38 cellular contexts compared by ENCODE assay signal in genomic region chr17:43976956-43977837, GRCh38. TPM values are rescaled to one million over a fixed set of nuclear protein-coding genes. Genes with fewer than 3 reads are reported as not detected.
"Had no signal": no experiment of that assay in that cellular context is flagged by ENCODE, and none has a peak within 500 bp of the region (broad histone marks: within the 10 kb centered on the region; RNA-seq: fewer than 3 reads in every experiment).

No MANE protein-coding gene starts in this region.

- H3K36me3 Mint-ChIP-seq: activated naive CD4-positive, alpha-beta T cell treated with anti-CD3 and anti-CD28 coated beads, Interleukin-2, amount 50 U/mL, for 24 hours; activated naive CD8-positive, alpha-beta T cell treated with anti-CD3 and anti-CD28 coated beads, Interleukin-2, amount 10 ng/mL, durations not matched to agents 7 days and 5 days had no signal

- DNase-seq: activated B cell treated with CpG ODN at 0.5 μM for 24 hours; activated CD4-positive, alpha-beta T cell treated with anti-CD3 and anti-CD28 coated beads for 1 hour; activated CD4-positive, alpha-beta T cell treated with anti-CD3 and anti-CD28 coated beads for 48 hours; activated CD4-positive, alpha-beta T cell treated with anti-CD3 and anti-CD28 coated beads, Interleukin-2, amount 50 U/mL, for 4 hours; activated CD8-positive, alpha-beta T cell treated with anti-CD3 and anti-CD28 coated beads, Interleukin-2, amount 10 ng/mL, durations not matched to agents 7 days and 5 days; activated gamma-delta T cell; activated naive CD4-positive, alpha-beta T cell treated with Interleukin-2 at 50 U/mL for 16 hours; activated naive CD8-positive, alpha-beta T cell treated with anti-CD3 and anti-CD28 coated beads, Interleukin-2, amount 10 ng/mL, durations not matched to agents 7 days and 5 days; activated T-cell treated with anti-CD3 and anti-CD28 coated beads, Interleukin-2, amount 50 U/mL, for 24 hours; adrenal gland; body of pancreas; Kasumi-1; MG63; NCI-H1048; NCI-H1105 treated with DMSO at 0.1 percent for 48 hours; NCI-H1436 treated with DMSO at 0.1 percent for 48 hours; NCI-H1694 treated with DMSO at 0.1 percent for 48 hours; NCI-H2029; NCI-H2107; NCI-H2171; NCI-H510A; NCI-H526; NCI-H748 treated with DMSO at 0.1 percent for 48 hours; NK-92 treated with Interleukin-12 subunit alpha and Interleukin-12 subunit beta, amount 100 ng/mL, for 24 hours; PC-3; Peyer's patch; RPMI8226; SW 1271; T-helper 1 cell; T-helper 2 cell; T-helper 9 cell had no signal

- H3K4me1 Mint-ChIP-seq: activated B cell treated with CpG ODN at 0.5 μM for 24 hours; activated naive CD4-positive, alpha-beta T cell treated with anti-CD3 and anti-CD28 coated beads, Interleukin-2, amount 50 U/mL, for 24 hours; activated naive CD8-positive, alpha-beta T cell treated with anti-CD3 and anti-CD28 coated beads, Interleukin-2, amount 10 ng/mL, durations not matched to agents 7 days and 5 days had no signal

- ATAC-seq: activated CD8-positive, alpha-beta T cell treated with anti-CD3 and anti-CD28 coated beads, Interleukin-2, amount 10 ng/mL, durations not matched to agents 7 days and 5 days; body of pancreas; PC-3; Right ventricle myocardium inferior had no signal

- H3K27ac ChIP-seq: adrenal gland, body of pancreas, breast epithelium, Peyer's patch, VCaP had no signal

- H3K4me1 ChIP-seq: adrenal gland, body of pancreas, breast epithelium, Peyer's patch had no signal

- H3K9me3 ChIP-seq: adrenal gland, body of pancreas, breast epithelium, MG63, Peyer's patch had no signal

- H3K4me3 Mint-ChIP-seq: activated B cell treated with CpG ODN at 0.5 μM for 24 hours; activated CD8-positive, alpha-beta T cell treated with anti-CD3 and anti-CD28 coated beads, Interleukin-2, amount 10 ng/mL, durations not matched to agents 7 days and 5 days; activated naive CD4-positive, alpha-beta T cell treated with anti-CD3 and anti-CD28 coated beads, Interleukin-2, amount 50 U/mL, for 24 hours; activated naive CD8-positive, alpha-beta T cell treated with anti-CD3 and anti-CD28 coated beads, Interleukin-2, amount 10 ng/mL, durations not matched to agents 7 days and 5 days; activated T-cell treated with anti-CD3 and anti-CD28 coated beads, Interleukin-2, amount 50 U/mL, for 24 hours had no signal

- H3K27ac Mint-ChIP-seq: activated B cell treated with CpG ODN at 0.5 μM for 24 hours; activated CD8-positive, alpha-beta T cell treated with anti-CD3 and anti-CD28 coated beads, Interleukin-2, amount 10 ng/mL, durations not matched to agents 7 days and 5 days; activated naive CD4-positive, alpha-beta T cell treated with anti-CD3 and anti-CD28 coated beads, Interleukin-2, amount 50 U/mL, for 24 hours; activated naive CD8-positive, alpha-beta T cell treated with anti-CD3 and anti-CD28 coated beads, Interleukin-2, amount 10 ng/mL, durations not matched to agents 7 days and 5 days; activated T-cell treated with anti-CD3 and anti-CD28 coated beads, Interleukin-2, amount 50 U/mL, for 24 hours; activated T-helper 2 cell treated with anti-CD3 and anti-CD28 coated beads, Interferon-gamma antibody, Interleukin-2, Interleukin-4, amounts not matched to agents 10 μg/mL and 5 μg/mL and 100 μg/mL, durations not matched to agents 14 hours and 24 hours and 36 hours had no signal

- H3K36me3 ChIP-seq: adrenal gland, breast epithelium, MG63, Peyer's patch had no signal

- H3K4me3 ChIP-seq: adrenal gland, body of pancreas, breast epithelium, MG63, Peyer's patch had no signal

- FAIRE-seq: astrocyte had no signal

- H3K9me3 Mint-ChIP-seq: activated B cell treated with CpG ODN at 0.5 μM for 24 hours; activated naive CD4-positive, alpha-beta T cell treated with anti-CD3 and anti-CD28 coated beads, Interleukin-2, amount 50 U/mL, for 24 hours; activated naive CD8-positive, alpha-beta T cell treated with anti-CD3 and anti-CD28 coated beads, Interleukin-2, amount 10 ng/mL, durations not matched to agents 7 days and 5 days; activated T-cell treated with anti-CD3 and anti-CD28 coated beads, Interleukin-2, amount 50 U/mL, for 24 hours; activated T-helper 2 cell treated with anti-CD3 and anti-CD28 coated beads, Interferon-gamma antibody, Interleukin-2, Interleukin-4, amounts not matched to agents 10 μg/mL and 5 μg/mL and 100 μg/mL, durations not matched to agents 14 hours and 24 hours and 36 hours had no signal

RNA-seq across cellular contexts. Expression of gene PYY, which starts 23.5 kb away (rescaled TPM):
- total RNA-seq: activated B cell treated with CpG ODN at 0.5 μM for 24 hours; activated CD8-positive, alpha-beta T cell treated with anti-CD3 and anti-CD28 coated beads, Interleukin-2, amount 10 ng/mL, durations not matched to agents 7 days and 5 days; activated naive CD8-positive, alpha-beta T cell treated with anti-CD3 and anti-CD28 coated beads, Interleukin-2, amount 10 ng/mL, durations not matched to agents 7 days and 5 days; astrocyte; body of pancreas; cardiac septum; PC-3; Right ventricle myocardium inferior had no signal
- polyA plus RNA-seq: adrenal gland had no signal

RNA-seq across cellular contexts. Expression of gene PPY, which starts 34.9 kb away (rescaled TPM):
- total RNA-seq: activated B cell treated with CpG ODN at 0.5 μM for 24 hours; activated CD8-positive, alpha-beta T cell treated with anti-CD3 and anti-CD28 coated beads, Interleukin-2, amount 10 ng/mL, durations not matched to agents 7 days and 5 days; activated naive CD8-positive, alpha-beta T cell treated with anti-CD3 and anti-CD28 coated beads, Interleukin-2, amount 10 ng/mL, durations not matched to agents 7 days and 5 days; activated T-helper 2 cell treated with anti-CD3 and anti-CD28 coated beads, Interferon-gamma antibody, Interleukin-2, Interleukin-4, amounts not matched to agents 10 μg/mL and 5 μg/mL and 100 μg/mL, durations not matched to agents 14 hours and 24 hours and 36 hours; adrenal gland; astrocyte; breast epithelium; cardiac septum; PC-3; Peyer's patch; Right ventricle myocardium inferior had no signal
- polyA plus RNA-seq: adrenal gland had no signal
